Comparison of ENCODE assay signal across 1 cellular context in the genomic region with DNA sequence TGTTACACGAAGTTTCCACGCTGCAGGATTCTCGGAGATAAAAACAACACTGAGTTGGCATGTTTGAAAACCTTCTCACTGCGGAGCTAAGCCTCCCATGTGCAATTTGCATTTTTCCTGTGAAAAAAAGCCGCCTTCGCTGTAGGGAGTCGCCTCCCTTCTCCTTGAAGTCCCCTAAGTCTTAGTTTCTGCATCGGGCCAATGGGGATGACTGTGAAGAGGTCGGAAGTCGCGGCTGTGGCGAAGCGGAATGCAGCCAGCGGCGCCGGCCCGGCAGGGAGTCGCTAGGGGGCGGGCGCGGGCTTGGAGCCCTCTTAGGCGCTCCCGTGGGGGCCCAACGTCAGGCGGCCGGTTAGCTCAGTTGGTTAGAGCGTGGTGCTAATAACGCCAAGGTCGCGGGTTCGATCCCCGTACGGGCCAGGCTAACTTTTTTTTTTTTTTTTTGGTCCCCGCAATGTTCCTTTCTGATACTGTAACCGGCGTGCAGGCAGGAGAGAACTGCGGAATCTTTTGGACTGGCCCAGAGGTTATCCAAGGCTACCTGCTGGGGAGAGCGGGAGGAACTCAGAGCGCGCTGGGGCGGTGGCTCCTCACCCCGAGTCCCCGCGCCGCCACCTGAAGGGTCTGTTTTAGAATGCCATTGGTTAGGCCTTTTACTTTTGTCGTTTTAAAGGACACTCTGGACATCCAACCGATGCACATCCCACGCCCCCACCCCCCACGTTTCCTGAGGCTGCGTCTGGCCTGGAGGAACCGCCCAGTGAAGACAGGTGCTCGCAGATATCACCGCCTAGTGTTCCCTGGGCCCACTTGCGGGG.
TF ChIP-seq lines count a peak whose summit lies in the region.

No MANE protein-coding gene starts in this region.

TF ChIP-seq in A549, 52 proteins besides CTCF, POLR2A, EP300 and RAD21 (continued from another document):
- TF ChIP-seq MYC (IDR thresholded peaks at IDR 0.05; ENCODE audit: borderline replicate concordance, low read length) (no peak), HDAC2 (IDR thresholded peaks at IDR 0.05) (no peak), ZSCAN20 (CRISPR knock-in tag; IDR thresholded peaks at IDR 0.05) (no peak), HOXA7 (CRISPR knock-in tag; IDR thresholded peaks at IDR 0.05) (no peak), MAZ (IDR thresholded peaks at IDR 0.05; ENCODE audit: borderline replicate concordance, low read depth, low read length) (peak; percentile 51; the same call in 1 of the 2 replicates), EHMT2 (IDR thresholded peaks at IDR 0.05; ENCODE audit: low read depth) (no peak), RCOR1 (IDR thresholded peaks at IDR 0.05; ENCODE audit: low read depth, low read length) (no peak), ZFP36 (IDR thresholded peaks at IDR 0.05; ENCODE audit: borderline replicate concordance, partially characterized antibody) (no peak), CBX2 (IDR thresholded peaks at IDR 0.05; ENCODE audit: borderline replicate concordance, low read depth) (no peak), BHLHE40 (IDR thresholded peaks at IDR 0.05; ENCODE audit: low read depth, low read length) (no peak), HOXB5 (CRISPR knock-in tag; IDR thresholded peaks at IDR 0.05) (no peak), MAX (IDR thresholded peaks at IDR 0.05) (peak; percentile 71; the same call in 1 of the 2 replicates), FOXS1 (CRISPR knock-in tag; IDR thresholded peaks at IDR 0.05) (no peak), ESRRA (IDR thresholded peaks at IDR 0.05; ENCODE audit: borderline replicate concordance, low read length) (0 out of 2 replicates have a peak, but pooled peaks have one; percentile 32), SREBF2 (IDR thresholded peaks at IDR 0.05) (peak; percentile 98), E2F6 (IDR thresholded peaks at IDR 0.05; ENCODE audit: borderline replicate concordance, low read depth) (peak; percentile 61; the same call in 1 of the 2 replicates), RFX5 (IDR thresholded peaks at IDR 0.05) (no peak), NPAS2 (CRISPR knock-in tag; IDR thresholded peaks at IDR 0.05; ENCODE audit: borderline replicate concordance) (no peak), BCL3 (IDR thresholded peaks at IDR 0.05) (no peak), CBX8 (IDR thresholded peaks at IDR 0.05) (no peak), ZC3H11A (IDR thresholded peaks at IDR 0.05) (no peak), HES2 (IDR thresholded peaks at IDR 0.05) (no peak), FOSL2 (IDR thresholded peaks at IDR 0.05) (no peak), FOSL2 (CRISPR knock-in tag; IDR thresholded peaks at IDR 0.05) (peak; percentile 38; the same call in 1 of the 2 replicates), JUN (IDR thresholded peaks at IDR 0.05) (peak; percentile 45 to 61; a peak in 4 of 5 replicates), CHD4 (IDR thresholded peaks at IDR 0.05; ENCODE audit: borderline replicate concordance) (peak; percentile 91; the same call in 1 of the 2 replicates), CEBPB (IDR thresholded peaks at IDR 0.05) (peak in 1 of 2 experiments; percentile 32; a peak in 1 of 4 replicates), POLR2AphosphoS2 (conservative IDR thresholded peaks at IDR 0.05; ENCODE audit: low read length) (no peak), RNF2 (IDR thresholded peaks at IDR 0.05; ENCODE audit: borderline replicate concordance, low read depth) (no peak), KDM5A (IDR thresholded peaks at IDR 0.05) (no peak), HOXB13 (CRISPR knock-in tag; IDR thresholded peaks at IDR 0.05; ENCODE audit: low read depth) (no peak), FOSB (CRISPR knock-in tag; IDR thresholded peaks at IDR 0.05) (no peak), SMC3 (IDR thresholded peaks at IDR 0.05) (peak; percentile 39; the same call in 1 of the 3 replicates), KDM1A (IDR thresholded peaks at IDR 0.05; ENCODE audit: low read depth) (peak; percentile 70; the same call in 1 of the 2 replicates), NFE2L2 (conservative IDR thresholded peaks at IDR 0.05; ENCODE audit: low read length) (no peak), TP53 (CRISPR knock-in tag; IDR thresholded peaks at IDR 0.05) (no peak), CHD2 (IDR thresholded peaks at IDR 0.05; ENCODE audit: low read length, partially characterized antibody) (no peak), HEYL (CRISPR knock-in tag; IDR thresholded peaks at IDR 0.05) (no peak), EHF (CRISPR knock-in tag; IDR thresholded peaks at IDR 0.05) (no peak), RARB (CRISPR knock-in tag; IDR thresholded peaks at IDR 0.05) (no peak), NR3C1 (IDR thresholded peaks at IDR 0.05) (no peak), JUNB (IDR thresholded peaks at IDR 0.05) (no peak)
- TF ChIP-seq, protein P1, sequence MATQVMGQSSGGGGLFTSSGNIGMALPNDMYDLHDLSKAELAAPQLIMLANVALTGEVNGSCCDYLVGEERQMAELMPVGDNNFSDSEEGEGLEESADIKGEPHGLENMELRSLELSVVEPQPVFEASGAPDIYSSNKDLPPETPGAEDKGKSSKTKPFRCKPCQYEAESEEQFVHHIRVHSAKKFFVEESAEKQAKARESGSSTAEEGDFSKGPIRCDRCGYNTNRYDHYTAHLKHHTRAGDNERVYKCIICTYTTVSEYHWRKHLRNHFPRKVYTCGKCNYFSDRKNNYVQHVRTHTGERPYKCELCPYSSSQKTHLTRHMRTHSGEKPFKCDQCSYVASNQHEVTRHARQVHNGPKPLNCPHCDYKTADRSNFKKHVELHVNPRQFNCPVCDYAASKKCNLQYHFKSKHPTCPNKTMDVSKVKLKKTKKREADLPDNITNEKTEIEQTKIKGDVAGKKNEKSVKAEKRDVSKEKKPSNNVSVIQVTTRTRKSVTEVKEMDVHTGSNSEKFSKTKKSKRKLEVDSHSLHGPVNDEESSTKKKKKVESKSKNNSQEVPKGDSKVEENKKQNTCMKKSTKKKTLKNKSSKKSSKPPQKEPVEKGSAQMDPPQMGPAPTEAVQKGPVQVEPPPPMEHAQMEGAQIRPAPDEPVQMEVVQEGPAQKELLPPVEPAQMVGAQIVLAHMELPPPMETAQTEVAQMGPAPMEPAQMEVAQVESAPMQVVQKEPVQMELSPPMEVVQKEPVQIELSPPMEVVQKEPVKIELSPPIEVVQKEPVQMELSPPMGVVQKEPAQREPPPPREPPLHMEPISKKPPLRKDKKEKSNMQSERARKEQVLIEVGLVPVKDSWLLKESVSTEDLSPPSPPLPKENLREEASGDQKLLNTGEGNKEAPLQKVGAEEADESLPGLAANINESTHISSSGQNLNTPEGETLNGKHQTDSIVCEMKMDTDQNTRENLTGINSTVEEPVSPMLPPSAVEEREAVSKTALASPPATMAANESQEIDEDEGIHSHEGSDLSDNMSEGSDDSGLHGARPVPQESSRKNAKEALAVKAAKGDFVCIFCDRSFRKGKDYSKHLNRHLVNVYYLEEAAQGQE (IDR thresholded peaks at IDR 0.05) = no peak
- TF ChIP-seq, protein P2, sequence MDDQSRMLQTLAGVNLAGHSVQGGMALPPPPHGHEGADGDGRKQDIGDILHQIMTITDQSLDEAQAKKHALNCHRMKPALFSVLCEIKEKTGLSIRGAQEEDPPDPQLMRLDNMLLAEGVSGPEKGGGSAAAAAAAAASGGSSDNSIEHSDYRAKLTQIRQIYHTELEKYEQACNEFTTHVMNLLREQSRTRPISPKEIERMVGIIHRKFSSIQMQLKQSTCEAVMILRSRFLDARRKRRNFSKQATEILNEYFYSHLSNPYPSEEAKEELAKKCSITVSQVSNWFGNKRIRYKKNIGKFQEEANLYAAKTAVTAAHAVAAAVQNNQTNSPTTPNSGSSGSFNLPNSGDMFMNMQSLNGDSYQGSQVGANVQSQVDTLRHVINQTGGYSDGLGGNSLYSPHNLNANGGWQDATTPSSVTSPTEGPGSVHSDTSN (IDR thresholded peaks at IDR 0.05) = no peak
- TF ChIP-seq, protein P3, sequence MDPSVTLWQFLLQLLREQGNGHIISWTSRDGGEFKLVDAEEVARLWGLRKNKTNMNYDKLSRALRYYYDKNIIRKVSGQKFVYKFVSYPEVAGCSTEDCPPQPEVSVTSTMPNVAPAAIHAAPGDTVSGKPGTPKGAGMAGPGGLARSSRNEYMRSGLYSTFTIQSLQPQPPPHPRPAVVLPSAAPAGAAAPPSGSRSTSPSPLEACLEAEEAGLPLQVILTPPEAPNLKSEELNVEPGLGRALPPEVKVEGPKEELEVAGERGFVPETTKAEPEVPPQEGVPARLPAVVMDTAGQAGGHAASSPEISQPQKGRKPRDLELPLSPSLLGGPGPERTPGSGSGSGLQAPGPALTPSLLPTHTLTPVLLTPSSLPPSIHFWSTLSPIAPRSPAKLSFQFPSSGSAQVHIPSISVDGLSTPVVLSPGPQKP (IDR thresholded peaks at IDR 0.05; ENCODE audit: low read depth, low read length) = no peak
- TF ChIP-seq, protein P4, sequence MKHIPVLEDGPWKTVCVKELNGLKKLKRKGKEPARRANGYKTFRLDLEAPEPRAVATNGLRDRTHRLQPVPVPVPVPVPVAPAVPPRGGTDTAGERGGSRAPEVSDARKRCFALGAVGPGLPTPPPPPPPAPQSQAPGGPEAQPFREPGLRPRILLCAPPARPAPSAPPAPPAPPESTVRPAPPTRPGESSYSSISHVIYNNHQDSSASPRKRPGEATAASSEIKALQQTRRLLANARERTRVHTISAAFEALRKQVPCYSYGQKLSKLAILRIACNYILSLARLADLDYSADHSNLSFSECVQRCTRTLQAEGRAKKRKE (CRISPR knock-in tag; IDR thresholded peaks at IDR 0.05; ENCODE audit: low read depth) = no peak
- TF ChIP-seq, protein P5, sequence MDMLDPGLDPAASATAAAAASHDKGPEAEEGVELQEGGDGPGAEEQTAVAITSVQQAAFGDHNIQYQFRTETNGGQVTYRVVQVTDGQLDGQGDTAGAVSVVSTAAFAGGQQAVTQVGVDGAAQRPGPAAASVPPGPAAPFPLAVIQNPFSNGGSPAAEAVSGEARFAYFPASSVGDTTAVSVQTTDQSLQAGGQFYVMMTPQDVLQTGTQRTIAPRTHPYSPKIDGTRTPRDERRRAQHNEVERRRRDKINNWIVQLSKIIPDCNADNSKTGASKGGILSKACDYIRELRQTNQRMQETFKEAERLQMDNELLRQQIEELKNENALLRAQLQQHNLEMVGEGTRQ (IDR thresholded peaks at IDR 0.05) = no peak
